10 cellular contexts compared by ENCODE assay signal in genomic region chr15:72184165-72184811, GRCh38.
A peak's percentile ranks its signal among the peaks of the same experiment; 100 is the strongest.
DNase-seq lines count a peak whose midpoint lies in the region; ATAC-seq and TF ChIP-seq lines count a peak whose summit lies in the region.
"Had no signal": no experiment of that assay in that cellular context is flagged by ENCODE, and none has a peak within 500 bp of the region (broad histone marks: within the 10 kb centered on the region; RNA-seq: fewer than 3 reads in every experiment).

No MANE protein-coding gene starts in this region.

- peak overlapping the region; percentile 50; the same call in 1 of the 2 replicates for H3K27ac ChIP-seq in VCaP

- no peak overlapping the region for H3K27ac Mint-ChIP-seq in T-helper 2 cell treated with Interferon-gamma antibody and Interleukin-4, amounts not matched to agents 5 μg/mL and 100 μg/mL, for 36 hours
- H3K27ac Mint-ChIP-seq: activated naive CD4-positive, alpha-beta T cell treated with anti-CD3 and anti-CD28 coated beads, Interleukin-2, amount 50 U/mL, for 24 hours; stimulated activated naive CD8-positive, alpha-beta T cell treated with anti-CD3 and anti-CD28 coated beads, Interleukin-15, Interleukin-2, amounts not matched to agents 100 ng/mL and 50 ng/mL, for 24 hours had no signal

- peaks cover 2% of the 10 kb centered on the region for H3K4me1 Mint-ChIP-seq in T-helper 2 cell treated with Interferon-gamma antibody and Interleukin-4, amounts not matched to agents 5 μg/mL and 100 μg/mL, for 36 hours (ENCODE audit: low read depth)
- H3K4me1 Mint-ChIP-seq: activated naive CD4-positive, alpha-beta T cell treated with anti-CD3 and anti-CD28 coated beads, Interleukin-2, amount 50 U/mL, for 24 hours had no signal

- H3K27me3 Mint-ChIP-seq in T-helper 2 cell treated with Interferon-gamma antibody and Interleukin-4, amounts not matched to agents 5 μg/mL and 100 μg/mL, for 36 hours (ENCODE audit: low read depth), result peaks cover 49% of the 10 kb centered on the region

- peak; percentile 94 for DNase-seq in ELF-1 (ENCODE audit: low read depth, low spot score)
- peak; percentile 73 for DNase-seq in hepatic stellate cell (ENCODE audit: low spot score)
- peak; percentile 68 for DNase-seq in retina
- DNase-seq in T-helper 2 cell treated with Interferon-gamma antibody and Interleukin-4, amounts not matched to agents 5 μg/mL and 100 μg/mL, for 36 hours (ENCODE audit: low spot score), result no peak
- DNase-seq in NCI-H1048 (lab: John Stamatoyannopoulos, UW), result no peak
- DNase-seq in SIG-M5 (lab: John Stamatoyannopoulos, UW), result no peak

- ATAC-seq in GM18867 (IDR thresholded peaks at IDR 0.05; ENCODE audit: unreplicated experiment), result no peak

- no peaks in the 10 kb centered on the region for H3K36me3 Mint-ChIP-seq in T-helper 2 cell treated with Interferon-gamma antibody and Interleukin-4, amounts not matched to agents 5 μg/mL and 100 μg/mL, for 36 hours (ENCODE audit: low read depth)
- H3K36me3 Mint-ChIP-seq: activated naive CD4-positive, alpha-beta T cell treated with anti-CD3 and anti-CD28 coated beads, Interleukin-2, amount 50 U/mL, for 24 hours had no signal

- H3K4me3 Mint-ChIP-seq in T-helper 2 cell treated with Interferon-gamma antibody and Interleukin-4, amounts not matched to agents 5 μg/mL and 100 μg/mL, for 36 hours, result no peak overlapping the region
- H3K4me3 Mint-ChIP-seq: activated naive CD4-positive, alpha-beta T cell treated with anti-CD3 and anti-CD28 coated beads, Interleukin-2, amount 50 U/mL, for 24 hours; stimulated activated naive CD8-positive, alpha-beta T cell treated with anti-CD3 and anti-CD28 coated beads, Interleukin-15, Interleukin-2, amounts not matched to agents 100 ng/mL and 50 ng/mL, for 24 hours had no signal

- no peaks in the 10 kb centered on the region for H3K9me3 Mint-ChIP-seq in T-helper 2 cell treated with Interferon-gamma antibody and Interleukin-4, amounts not matched to agents 5 μg/mL and 100 μg/mL, for 36 hours
- H3K9me3 Mint-ChIP-seq: activated naive CD4-positive, alpha-beta T cell treated with anti-CD3 and anti-CD28 coated beads, Interleukin-2, amount 50 U/mL, for 24 hours; stimulated activated naive CD8-positive, alpha-beta T cell treated with anti-CD3 and anti-CD28 coated beads, Interleukin-15, Interleukin-2, amounts not matched to agents 100 ng/mL and 50 ng/mL, for 24 hours had no signal

- no peak for TF ChIP-seq CTCF in VCaP (conservative IDR thresholded peaks at IDR 0.05)

Comparison
In these comparisons a context has a peak if more than half of its experiments do, and no peak if none do; other contexts are left out.
1. DNase-seq: peak in ELF-1 (single experiment), hepatic stellate cell (single experiment) and retina (single experiment); none in T-helper 2 cell treated with Interferon-gamma antibody and Interleukin-4, amounts not matched to agents 5 μg/mL and 100 μg/mL, for 36 hours (single experiment), NCI-H1048 (single experiment) and SIG-M5 (single experiment).